Comparison of ENCODE assay signal across 8 cellular contexts in the genomic region with DNA sequence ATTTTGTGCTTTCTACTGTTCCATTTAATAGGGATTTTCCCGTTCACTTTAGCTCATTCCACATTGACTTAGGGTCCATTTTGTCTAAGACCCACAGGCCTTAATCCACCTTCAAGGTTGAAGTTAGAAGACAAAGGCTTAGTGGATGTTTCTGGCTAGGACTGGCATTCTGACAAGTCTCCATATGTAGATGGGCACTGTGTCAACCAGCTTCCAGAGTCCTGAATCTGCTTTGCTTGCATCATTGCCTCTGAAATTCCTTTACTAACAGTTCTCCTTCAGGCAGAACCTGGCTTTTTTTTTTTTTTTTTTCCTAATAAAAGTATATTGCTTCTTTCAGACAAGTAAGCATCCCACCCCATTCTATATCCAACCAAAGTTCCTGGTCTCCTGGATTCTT.
A peak's percentile ranks its signal among the peaks of the same experiment; 100 is the strongest.
DNase-seq lines count a peak whose midpoint lies in the region; ATAC-seq and TF ChIP-seq lines count a peak whose summit lies in the region.
"Had no signal": no experiment of that assay in that cellular context is flagged by ENCODE, and none has a peak within 500 bp of the region (broad histone marks: within the 10 kb centered on the region; RNA-seq: fewer than 3 reads in every experiment).

No MANE protein-coding gene starts in this region.

- H3K27ac ChIP-seq in DOHH2 (ENCODE audit: low read depth, low read length) (peak overlapping the region; percentile 61; the same call in 1 of the 2 replicates), psoas muscle (peak overlapping the region; percentile 30)

- H3K27me3 ChIP-seq in DOHH2 (ENCODE audit: control insufficient read depth, low read length) (no peaks in the 10 kb centered on the region), psoas muscle (ENCODE audit: insufficient read depth in 3 of 3, low read length in 2 of 3) (no peaks in the 10 kb centered on the region), H7 (ENCODE audit: control insufficient read depth, insufficient read depth, low read length) (no peaks in the 10 kb centered on the region)
- H3K27me3 ChIP-seq: SJSA1 had no signal

- no peaks in the 10 kb centered on the region for H3K9me2 ChIP-seq in DOHH2 (replicated peaks; ENCODE audit: control insufficient read depth, low read length)

- DNase-seq in NCI-H1694 (lab: John Stamatoyannopoulos, UW) = peak; percentile 26
- DNase-seq in dedifferentiated amniotic fluid mesenchymal stem cell (ENCODE audit: extremely low spot score) = peak; percentile 77
- DNase-seq in psoas muscle = no peak
- DNase-seq in H7 = no peak
- DNase-seq in activated CD4-positive, alpha-beta T cell treated with anti-CD3 and anti-CD28 coated beads, Interleukin-2, amount 50 U/mL, for 48 hours = no peak
- no peak for DNase-seq in stimulated activated naive CD4-positive, alpha-beta T cell (lab: John Stamatoyannopoulos, UW)

- peak overlapping the region; percentile 83 for H3K4me2 ChIP-seq in DOHH2 (ENCODE audit: low read length)

- no peak for ATAC-seq in psoas muscle

- H3F3A ChIP-seq in DOHH2 (ENCODE audit: control insufficient read depth, insufficient read depth) = peaks cover 8% of the 10 kb centered on the region; the same call in 1 of the 2 replicates

- WGBS in psoas muscle, 3 donors = 75 to 80% (median 79%) methylated on average over 1 of the region's 1 CpG

- peaks cover 31% of the 10 kb centered on the region for H3K4me1 ChIP-seq in DOHH2 (ENCODE audit: control insufficient read depth, low read length)
- peaks cover 16% of the 10 kb centered on the region for H3K4me1 ChIP-seq in psoas muscle

- intact Hi-C loops in psoas muscle (cut with DNase I) = loop anchor here (5.0 kb wide), 2 partner anchors 70 to 90 kb away; a partner anchor contains a TSS

- H3K36me3 ChIP-seq in DOHH2 (ENCODE audit: control insufficient read depth, low read length) (no peaks in the 10 kb centered on the region), psoas muscle (ENCODE audit: insufficient read depth in 1 of 2, low read depth in 1 of 2) (peaks cover 3 to 61% of the 10 kb centered on the region in 2 donors), H7 (replicated peaks; ENCODE audit: control insufficient read depth, insufficient read depth, low read length) (no peaks in the 10 kb centered on the region)

- H3K4me3 ChIP-seq in DOHH2 (ENCODE audit: low read length) = peak overlapping the region; percentile 61
- H3K4me3 ChIP-seq in psoas muscle = no peak overlapping the region
- H3K4me3 ChIP-seq in H7 (ENCODE audit: insufficient read depth, low read depth, low read length) = no peak overlapping the region
- H3K4me3 ChIP-seq: SJSA1 had no signal

- H4K20me1 ChIP-seq in DOHH2 (ENCODE audit: control insufficient read depth, insufficient read depth, low read depth, low read length) = no peaks in the 10 kb centered on the region

- H3K9me3 ChIP-seq in DOHH2 (ENCODE audit: control insufficient read depth, insufficient read depth, low read length) = no peaks in the 10 kb centered on the region
- no peaks in the 10 kb centered on the region for H3K9me3 ChIP-seq in psoas muscle
- H3K9me3 ChIP-seq: SJSA1 had no signal

- no peak for TF ChIP-seq CTCF in DOHH2 (IDR thresholded peaks at IDR 0.05; ENCODE audit: low read depth, low read length, poor library complexity, severe bottlenecking)
- TF ChIP-seq CTCF in psoas muscle (IDR thresholded peaks at IDR 0.05) = no peak

- no peaks in the 10 kb centered on the region for H3K79me2 ChIP-seq in DOHH2 (ENCODE audit: control insufficient read depth, low read length)

Comparison
In these comparisons a context has a peak if more than half of its experiments do, and no peak if none do; other contexts are left out.
1. DNase-seq: peak in NCI-H1694 (single experiment) and dedifferentiated amniotic fluid mesenchymal stem cell (single experiment); none in psoas muscle (0 of 2), H7 (single experiment), activated CD4-positive, alpha-beta T cell treated with anti-CD3 and anti-CD28 coated beads, Interleukin-2, amount 50 U/mL, for 48 hours (0 of 2) and stimulated activated naive CD4-positive, alpha-beta T cell (0 of 6).